In genomic region chr7:36440880-36441279, GRCh38 we compare ENCODE assay signal across 9 cellular contexts. TPM values are rescaled to one million over a fixed set of nuclear protein-coding genes. Genes with fewer than 3 reads are reported as not detected.
DNase-seq lines count a peak whose midpoint lies in the region; ATAC-seq and TF ChIP-seq lines count a peak whose summit lies in the region.
"Had no signal": no experiment of that assay in that cellular context is flagged by ENCODE, and none has a peak within 500 bp of the region (broad histone marks: within the 10 kb centered on the region; RNA-seq: fewer than 3 reads in every experiment).

No MANE protein-coding gene starts in this region.

- H3K4me1 ChIP-seq in endodermal cell (ENCODE audit: control insufficient read depth, insufficient read depth, low read length), result peaks cover 5% of the 10 kb centered on the region
- no peaks in the 10 kb centered on the region for H3K4me1 ChIP-seq in psoas muscle

- ATAC-seq in psoas muscle (no peak), HG03457 (IDR thresholded peaks at IDR 0.05; ENCODE audit: unreplicated experiment) (no peak)

- H3K4me3 ChIP-seq in endodermal cell (ENCODE audit: low read length), result no peak overlapping the region
- no peak overlapping the region for H3K4me3 ChIP-seq in psoas muscle

- H3K36me3 Mint-ChIP-seq in endodermal cell (ENCODE audit: low read depth), result peaks cover 24% of the 10 kb centered on the region
- H3K36me3 Mint-ChIP-seq: naive B cell had no signal

- intact Hi-C loops in psoas muscle (cut with DNase I), result no loop called here

- H3K9me3 Mint-ChIP-seq in endodermal cell, result no peaks in the 10 kb centered on the region
- H3K9me3 Mint-ChIP-seq: naive B cell had no signal

- no peak overlapping the region for H3K27ac Mint-ChIP-seq in endodermal cell
- H3K27ac Mint-ChIP-seq: naive B cell had no signal

- peaks cover 7% of the 10 kb centered on the region for H3K9me3 ChIP-seq in endodermal cell (ENCODE audit: control insufficient read depth, low read length)
- no peaks in the 10 kb centered on the region for H3K9me3 ChIP-seq in psoas muscle

- no peak overlapping the region for H3K27ac ChIP-seq in endodermal cell (ENCODE audit: low read depth, low read length)
- no peak overlapping the region for H3K27ac ChIP-seq in psoas muscle

- H3K9ac ChIP-seq in endodermal cell (ENCODE audit: extremely low read depth, low read length, poor library complexity, severe bottlenecking), result no peak overlapping the region

- DNase-seq in DMS79 treated with DMSO at 0.1 percent for 48 hours (lab: John Stamatoyannopoulos, UW), result peak; percentile 6
- DNase-seq in DMS79 (lab: John Stamatoyannopoulos, UW), result no peak
- peak; percentile 46 for DNase-seq in NCI-H2227 (lab: John Stamatoyannopoulos, UW; ENCODE audit: unreplicated experiment)
- no peak for DNase-seq in endodermal cell
- DNase-seq in psoas muscle, result no peak
- DNase-seq in anterior cingulate cortex (lab: John Stamatoyannopoulos, UW), result no peak
- DNase-seq in HPDE6-E6E7 (ENCODE audit: extremely low spot score), result no peak
- DNase-seq: naive B cell had no signal

- H3K27me3 Mint-ChIP-seq in endodermal cell (ENCODE audit: insufficient read depth), result no peaks in the 10 kb centered on the region
- H3K27me3 Mint-ChIP-seq: naive B cell had no signal

- WGBS in endodermal cell (ENCODE audit: insufficient coverage in 1 of 2, insufficient read length in 1 of 2), 2 experiments, result 66 to 72% methylated on average over 2 to 3 of the region's 3 CpGs
- 49 to 70% (median 68%) methylated on average over 3 of the region's 3 CpGs for WGBS in psoas muscle, 3 donors

- no peaks in the 10 kb centered on the region for H3K4me1 Mint-ChIP-seq in endodermal cell
- H3K4me1 Mint-ChIP-seq: naive B cell had no signal

- H3K27me3 ChIP-seq in endodermal cell (ENCODE audit: control insufficient read depth, insufficient read depth, low read length, poor library complexity, severe bottlenecking) (no peaks in the 10 kb centered on the region), psoas muscle (ENCODE audit: insufficient read depth in 3 of 3, low read length in 2 of 3) (no peaks in the 10 kb centered on the region)

- TF ChIP-seq CTCF in endodermal cell (conservative IDR thresholded peaks at IDR 0.05), result peak; percentile 76
- peak; percentile 33 for TF ChIP-seq CTCF in psoas muscle (IDR thresholded peaks at IDR 0.05)

- H3K36me3 ChIP-seq in endodermal cell (ENCODE audit: control insufficient read depth, insufficient read depth, low read length) (peaks cover 87% of the 10 kb centered on the region), psoas muscle (ENCODE audit: insufficient read depth in 1 of 2, low read depth in 1 of 2) (no peaks in the 10 kb centered on the region)

- no peak overlapping the region for H3K4me3 Mint-ChIP-seq in endodermal cell
- H3K4me3 Mint-ChIP-seq: naive B cell had no signal

RNA-seq across cellular contexts. Expression of gene ANLN, which starts 51.2 kb away (rescaled TPM):
- 100 to 1,000 TPM in 1 of 2 donors, 10 to 100 TPM in 1; 78.6 to 138 TPM for total RNA-seq in endodermal cell
- 70.6 TPM for polyA plus RNA-seq in endodermal cell (2013, experiment 1 of 2)
- polyA plus RNA-seq in endodermal cell (2013, experiment 2 of 2), result 77.8 TPM
- total RNA-seq in psoas muscle, result 1 to 10 TPM in 3 of 4 donors, under 1 TPM in 1; 0.41 to 2.4 (median 1.1) TPM
- under 1 TPM; 0.11 to 0.52 (median 0.13) TPM for polyA plus RNA-seq in psoas muscle

Comparison
In these comparisons a context has a peak if more than half of its experiments do, and no peak if none do; other contexts are left out.
1. DNase-seq: peak in DMS79 treated with DMSO at 0.1 percent for 48 hours (single experiment) and NCI-H2227 (single experiment); none in DMS79 (single experiment), endodermal cell (single experiment), psoas muscle (0 of 2), anterior cingulate cortex (0 of 58) and HPDE6-E6E7 (single experiment).
2. RNA of gene ANLN, which starts 51.2 kb away (total RNA-seq): 78.6 to 138 TPM in endodermal cell; 0.41 to 2.4 TPM in psoas muscle; every median in the first group is over 10 times any median in the second.